ENCODE assay signal across 21 cellular contexts in the genomic region with DNA sequence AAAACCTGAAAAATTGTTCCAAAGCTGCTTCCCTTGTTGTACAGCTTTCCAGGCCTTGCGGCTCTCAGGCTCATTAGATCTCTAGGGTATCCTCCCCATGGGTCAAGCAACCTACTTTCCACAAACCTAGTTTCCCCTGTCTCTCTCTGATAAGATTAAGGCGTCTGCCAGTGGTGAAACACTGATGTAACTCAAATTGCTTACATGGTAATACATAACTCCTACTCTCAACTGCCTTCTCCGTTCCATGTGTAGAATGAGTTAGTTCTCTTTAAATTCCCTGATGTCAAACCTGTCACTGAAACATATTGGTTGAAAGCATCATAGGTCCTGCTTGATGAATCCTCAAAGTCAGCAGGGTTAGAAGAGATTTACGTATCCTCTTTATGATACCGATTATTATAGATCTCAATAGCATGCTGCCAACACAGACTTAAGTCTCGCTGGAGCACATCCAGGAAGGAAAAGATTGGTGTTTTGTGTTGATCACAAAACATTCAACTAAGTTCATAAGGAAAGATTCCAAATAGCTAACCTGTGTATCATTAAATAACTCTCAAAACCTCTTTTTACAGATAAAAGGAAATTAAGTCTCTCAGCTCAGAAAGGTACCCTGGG. TPM values are rescaled to one million over a fixed set of nuclear protein-coding genes. Genes with fewer than 3 reads are reported as not detected.
A peak's percentile ranks its signal among the peaks of the same experiment; 100 is the strongest.
DNase-seq lines count a peak whose midpoint lies in the region; ATAC-seq and TF ChIP-seq lines count a peak whose summit lies in the region.
"Had no signal": no experiment of that assay in that cellular context is flagged by ENCODE, and none has a peak within 500 bp of the region (broad histone marks: within the 10 kb centered on the region; RNA-seq: fewer than 3 reads in every experiment).

No MANE protein-coding gene starts in this region.

- intact Hi-C loops in CD4-positive, alpha-beta memory T cell (cut with micrococcal nuclease): no loop called here
- intact Hi-C loops in left lung (cut with DNase I): no loop called here

- CTCF ChIA-PET in CD4-positive, alpha-beta memory T cell (lab: Charles Lee; ENCODE audit: partially characterized antibody): interaction anchor here (0.9 to 5.1 kb wide), 3 partner anchors 12 to 104 kb away, joined by 3 to 59 read pairs (median 3); no protein-coding TSS in a partner anchor

- DNase-seq in CD4-positive, alpha-beta memory T cell: no peak
- DNase-seq in OCI-M1 (lab: John Stamatoyannopoulos, UW): peak; percentile 93
- DNase-seq in activated naive CD4-positive, alpha-beta T cell treated with anti-CD3 and anti-CD28 coated beads, Interleukin-2, amount 50 U/mL, for 72 hours (ENCODE audit: low spot score in 2 of 2): no peak
- DNase-seq in mesothelial cell of epicardium (ENCODE audit: low spot score in 2 of 2, unreplicated experiment in 2 of 2): no peak
- no peak for DNase-seq in left lung
- no peak for DNase-seq in NCI-H2029 (lab: John Stamatoyannopoulos, UW)
- DNase-seq: activated T-cell treated with anti-CD3 and anti-CD28 coated beads for 4 hours; anterior cingulate cortex; DND-41; foreskin fibroblast; H7; KBM-7; left colon; NCI-H524; pancreas; SJCRH30; stimulated activated CD4-positive, alpha-beta T cell treated with anti-CD3 and anti-CD28 coated beads, Interleukin-4, amount 100 ng/mL, for 1 hour; stimulated activated CD8-positive, alpha-beta memory T cell treated with anti-CD3 and anti-CD28 coated beads, Interleukin-4, amount 100 ng/mL, for 48 hours had no signal

- H3K9me3 Mint-ChIP-seq in CD4-positive, alpha-beta memory T cell: no peaks in the 10 kb centered on the region
- H3K9me3 Mint-ChIP-seq in activated naive CD4-positive, alpha-beta T cell treated with anti-CD3 and anti-CD28 coated beads, Interleukin-2, amount 50 U/mL, for 72 hours: no peaks in the 10 kb centered on the region
- H3K9me3 Mint-ChIP-seq in mesothelial cell of epicardium: no peaks in the 10 kb centered on the region
- H3K9me3 Mint-ChIP-seq: T-helper 2 cell treated with Interferon-gamma antibody and Interleukin-4, amounts not matched to agents 5 μg/mL and 100 μg/mL, for 36 hours had no signal

- no peak for ATAC-seq in activated naive CD4-positive, alpha-beta T cell treated with anti-CD3 and anti-CD28 coated beads, Interleukin-2, amount 50 U/mL, for 72 hours
- ATAC-seq in left lung (no peak), HG03457 (IDR thresholded peaks at IDR 0.05; ENCODE audit: unreplicated experiment) (no peak)
- ATAC-seq: left colon, mucosa of descending colon, pancreas had no signal

- peaks cover 26% of the 10 kb centered on the region for H3K4me1 ChIP-seq in CD4-positive, alpha-beta memory T cell (ENCODE audit: insufficient read depth, low read length)
- H3K4me1 ChIP-seq in left lung: peaks cover 6 to 28% of the 10 kb centered on the region in 2 donors
- H3K4me1 ChIP-seq: SJCRH30 had no signal

- TF ChIP-seq CTCF in mesothelial cell of epicardium (IDR thresholded peaks at IDR 0.05; ENCODE audit: unreplicated experiment): no peak
- TF ChIP-seq CTCF in left lung (IDR thresholded peaks at IDR 0.05): no peak

- no peak overlapping the region for H3K4me3 Mint-ChIP-seq in CD4-positive, alpha-beta memory T cell
- H3K4me3 Mint-ChIP-seq in mesothelial cell of epicardium: no peak overlapping the region
- H3K4me3 Mint-ChIP-seq: T-helper 2 cell treated with Interferon-gamma antibody and Interleukin-4, amounts not matched to agents 5 μg/mL and 100 μg/mL, for 36 hours had no signal

- peak overlapping the region; percentile 0 to 80 (median 56) for H3K27ac Mint-ChIP-seq in CD4-positive, alpha-beta memory T cell
- peak overlapping the region; percentile 17 to 92 for H3K27ac Mint-ChIP-seq in activated naive CD4-positive, alpha-beta T cell treated with anti-CD3 and anti-CD28 coated beads, Interleukin-2, amount 50 U/mL, for 72 hours
- peak overlapping the region; percentile 45 for H3K27ac Mint-ChIP-seq in mesothelial cell of epicardium
- H3K27ac Mint-ChIP-seq: T-helper 2 cell treated with Interferon-gamma antibody and Interleukin-4, amounts not matched to agents 5 μg/mL and 100 μg/mL, for 36 hours had no signal

- POLR2A ChIA-PET in CD4-positive, alpha-beta memory T cell (lab: Charles Lee; ENCODE audit: partially characterized antibody): interaction anchor here (1.9 kb wide), 1 partner anchor 10 kb away, joined by 8 read pairs; no protein-coding TSS in a partner anchor

- H3K27ac ChIP-seq in CD4-positive, alpha-beta memory T cell (ENCODE audit: low read depth, low read length): no peak overlapping the region
- H3K27ac ChIP-seq in left lung: no peak overlapping the region
- H3K27ac ChIP-seq: pancreas, SJCRH30 had no signal

- peaks cover 46% of the 10 kb centered on the region for H3K36me3 ChIP-seq in CD4-positive, alpha-beta memory T cell (ENCODE audit: insufficient read depth, low read length)
- H3K36me3 ChIP-seq in left lung: peaks cover 3 to 94% of the 10 kb centered on the region in 2 donors

- H3K27me3 ChIP-seq in CD4-positive, alpha-beta memory T cell (ENCODE audit: insufficient read depth, low read length): no peaks in the 10 kb centered on the region
- H3K27me3 ChIP-seq in left lung: no peaks in the 10 kb centered on the region
- H3K27me3 ChIP-seq: pancreas, SJCRH30 had no signal

- no peak overlapping the region for H3K4me3 ChIP-seq in CD4-positive, alpha-beta memory T cell (ENCODE audit: low read length in 2 of 2)
- no peak overlapping the region for H3K4me3 ChIP-seq in left lung
- H3K4me3 ChIP-seq: mucosa of descending colon, pancreas, SJCRH30 had no signal

- H3K36me3 Mint-ChIP-seq in CD4-positive, alpha-beta memory T cell: peaks cover 33 to 68% of the 10 kb centered on the region in 2 donors
- H3K36me3 Mint-ChIP-seq in activated naive CD4-positive, alpha-beta T cell treated with anti-CD3 and anti-CD28 coated beads, Interleukin-2, amount 50 U/mL, for 72 hours: peaks cover 0 to 20% of the 10 kb centered on the region in 2 donors
- H3K36me3 Mint-ChIP-seq in mesothelial cell of epicardium: peaks cover 13% of the 10 kb centered on the region

- peaks cover 14 to 33% (median 18%) of the 10 kb centered on the region in 4 donors for H3K4me1 Mint-ChIP-seq in CD4-positive, alpha-beta memory T cell
- H3K4me1 Mint-ChIP-seq in mesothelial cell of epicardium: peaks cover 12% of the 10 kb centered on the region

- no peaks in the 10 kb centered on the region for H3K27me3 Mint-ChIP-seq in CD4-positive, alpha-beta memory T cell
- H3K27me3 Mint-ChIP-seq in mesothelial cell of epicardium (ENCODE audit: low read depth): no peaks in the 10 kb centered on the region

- H3K9me3 ChIP-seq in CD4-positive, alpha-beta memory T cell (ENCODE audit: control insufficient read depth in 1 of 2, low read length in 2 of 2): no peaks in the 10 kb centered on the region
- H3K9me3 ChIP-seq in left lung: no peaks in the 10 kb centered on the region
- H3K9me3 ChIP-seq: mucosa of descending colon, pancreas, SJCRH30 had no signal

RNA-seq across cellular contexts. Expression of a gene that starts 10.6 kb away (rescaled TPM):
- total RNA-seq in CD4-positive, alpha-beta memory T cell: 10 to 100 TPM; 78.0 to 81.1 TPM
- polyA plus RNA-seq in CD4-positive, alpha-beta memory T cell: 10 to 100 TPM; 17.9 to 20.4 TPM
- 100 to 1,000 TPM in 1 of 2 donors, 10 to 100 TPM in 1; 54.6 to 138 TPM for total RNA-seq in activated naive CD4-positive, alpha-beta T cell treated with anti-CD3 and anti-CD28 coated beads, Interleukin-2, amount 50 U/mL, for 72 hours
- total RNA-seq in mesothelial cell of epicardium (56.2 to 57.5 TPM (median 57.5 TPM) in 3 replicates), left lung (10 to 100 TPM; 35.7 to 53.0 TPM)

RNA-seq across cellular contexts. Expression of a gene that starts 41.3 kb away (rescaled TPM):
- total RNA-seq in CD4-positive, alpha-beta memory T cell: under 1 TPM; 0.52 to 0.89 TPM
- polyA plus RNA-seq in CD4-positive, alpha-beta memory T cell: under 1 TPM in 1 of 2 donors, not detected in 1; 0.15 TPM
- 1 to 10 TPM; 1.0 to 2.6 TPM for total RNA-seq in activated naive CD4-positive, alpha-beta T cell treated with anti-CD3 and anti-CD28 coated beads, Interleukin-2, amount 50 U/mL, for 72 hours
- total RNA-seq in mesothelial cell of epicardium (29.7 to 34.0 TPM (median 32.2 TPM) in 3 replicates), left lung (10 to 100 TPM in 1 of 2 donors, 1 to 10 TPM in 1; 5.1 to 14.0 TPM)
